In the genomic region with DNA sequence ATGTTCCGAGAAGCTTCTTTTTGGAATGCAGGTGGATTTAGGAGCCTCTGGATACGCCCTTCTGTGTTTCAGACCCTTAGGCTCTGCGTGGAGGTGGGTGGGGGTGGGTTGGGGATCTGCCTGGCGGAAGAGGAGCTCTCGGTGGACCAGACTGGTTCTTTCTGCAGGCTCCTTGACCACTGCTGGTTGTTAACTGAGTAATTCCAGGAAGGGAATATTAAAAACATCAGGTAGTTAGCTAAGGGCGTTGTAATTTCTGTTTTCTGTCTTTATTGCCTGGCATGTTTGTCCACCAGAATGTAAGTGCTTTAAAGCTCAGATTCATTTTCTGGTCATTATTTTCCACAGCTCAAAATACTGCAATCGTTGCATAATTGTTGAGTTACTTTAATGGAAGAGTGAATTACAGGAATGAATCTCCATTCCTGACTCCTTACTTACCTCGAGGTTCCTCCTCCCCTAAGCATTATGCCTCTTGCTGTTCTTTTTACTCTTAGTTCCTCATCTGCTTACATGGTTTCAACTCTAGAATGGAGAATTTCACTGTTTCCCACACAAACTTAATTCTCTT, we compare ENCODE assay signal across 21 cellular contexts. TPM values are rescaled to one million over a fixed set of nuclear protein-coding genes. Genes with fewer than 3 reads are reported as not detected.
DNase-seq lines count a peak whose midpoint lies in the region; ATAC-seq and TF ChIP-seq lines count a peak whose summit lies in the region.
"Had no signal": no experiment of that assay in that cellular context is flagged by ENCODE, and none has a peak within 500 bp of the region (broad histone marks: within the 10 kb centered on the region; RNA-seq: fewer than 3 reads in every experiment).

No MANE protein-coding gene starts in this region.

- H3K9me2 ChIP-seq in GM23338 (ENCODE audit: insufficient read depth): no peaks in the 10 kb centered on the region

- 0 out of 2 replicates have a peak, but pooled peaks cover 3% of the 10 kb centered on the region for H3F3A ChIP-seq in GM23338 (replicated peaks; ENCODE audit: low read depth)
- H3F3A ChIP-seq in neural progenitor cell (ENCODE audit: low read depth): peaks cover 18% of the 10 kb centered on the region

- H4K20me1 ChIP-seq in GM23338 (replicated peaks; ENCODE audit: insufficient read depth) (peaks cover 97% of the 10 kb centered on the region), neural progenitor cell (ENCODE audit: low read depth) (peaks cover 95% of the 10 kb centered on the region)

- H3K4me1 Mint-ChIP-seq in GM23338: peaks cover 88% of the 10 kb centered on the region
- peaks cover 57% of the 10 kb centered on the region for H3K4me1 Mint-ChIP-seq in mesothelial cell of epicardium
- H3K4me1 Mint-ChIP-seq in neural progenitor cell: peaks cover 12% of the 10 kb centered on the region

- H3K4me1 ChIP-seq in GM23338 (ENCODE audit: insufficient read depth) (peaks cover 73% of the 10 kb centered on the region), adipocyte (ENCODE audit: control insufficient read depth, insufficient read depth, low read length) (peaks cover 13% of the 10 kb centered on the region), neural progenitor cell (peaks cover 29% of the 10 kb centered on the region)

- ATAC-seq in GM23338: no peak
- ATAC-seq: heart left ventricle, lower lobe of right lung had no signal

- H3K27ac ChIP-seq in GM23338 (ENCODE audit: low read depth): no peak overlapping the region
- no peak overlapping the region for H3K27ac ChIP-seq in neural progenitor cell
- H3K27ac ChIP-seq: heart left ventricle, lower lobe of right lung, parathyroid adenoma, sigmoid colon, tibial artery had no signal

- H3K9ac ChIP-seq in adipocyte (ENCODE audit: low read length) (no peak overlapping the region), neural progenitor cell (no peak overlapping the region)
- H3K9ac ChIP-seq: parathyroid adenoma had no signal

- H3K4me3 Mint-ChIP-seq in GM23338: no peak overlapping the region; the same call in 2 of the 3 replicates
- no peak overlapping the region for H3K4me3 Mint-ChIP-seq in mesothelial cell of epicardium
- no peak overlapping the region for H3K4me3 Mint-ChIP-seq in neural progenitor cell
- H3K4me3 Mint-ChIP-seq: activated naive CD4-positive, alpha-beta T cell treated with anti-CD3 and anti-CD28 coated beads, Interleukin-2, amount 10 ng/mL, durations not matched to agents 7 days and 5 days; endodermal cell had no signal

- 0 out of 2 replicates have a peak overlapping the region, but pooled peaks have one; percentile 23 for H3K4me2 ChIP-seq in GM23338
- no peak overlapping the region for H3K4me2 ChIP-seq in neural progenitor cell

- H3K27me3 ChIP-seq in GM23338 (ENCODE audit: insufficient read depth) (peaks cover 90% of the 10 kb centered on the region), adipocyte (replicated peaks; ENCODE audit: control insufficient read depth, insufficient read depth, low read length) (no peaks in the 10 kb centered on the region), neural progenitor cell (peaks cover 22% of the 10 kb centered on the region)
- H3K27me3 ChIP-seq: heart left ventricle, sigmoid colon, tibial artery had no signal

- TF ChIP-seq CTCF in GM23338 (conservative IDR thresholded peaks at IDR 0.05; ENCODE audit: low read depth in 2 of 2) (no peak), mesothelial cell of epicardium (IDR thresholded peaks at IDR 0.05; ENCODE audit: unreplicated experiment) (no peak), neural progenitor cell (IDR thresholded peaks at IDR 0.05) (no peak)

- DNase-seq in CD1c-positive myeloid dendritic cell (ENCODE audit: extremely low spot score) (peak; percentile 36), GM23338 (ENCODE audit: low spot score) (no peak), adipocyte (ENCODE audit: low read depth) (peak; percentile 63), mesothelial cell of epicardium (ENCODE audit: low spot score in 2 of 2, unreplicated experiment in 2 of 2) (no peak), neural progenitor cell (ENCODE audit: low spot score) (no peak), NCI-H526 (lab: John Stamatoyannopoulos, UW) (no peak), DMS153 (lab: John Stamatoyannopoulos, UW) (no peak)
- DNase-seq in activated CD4-positive, CD25-positive, alpha-beta regulatory T cell treated with anti-CD3 and anti-CD28 coated beads, Interleukin-2, amount 50 U/mL, for 72 hours: no peak
- DNase-seq: activated CD4-positive, alpha-beta T cell treated with anti-CD3 and anti-CD28 coated beads, Interleukin-2, amount 50 U/mL, for 4 hours; activated naive CD4-positive, alpha-beta T cell treated with anti-CD3 and anti-CD28 coated beads, Interleukin-2, amount 10 ng/mL, durations not matched to agents 7 days and 5 days; endodermal cell; GOT3; heart left ventricle; immature natural killer cell; lower lobe of right lung; NCI-H1694; NCI-H446; sigmoid colon; stimulated activated naive CD4-positive, alpha-beta T cell treated with Interleukin-2 at 50 U/mL for 16 hours; tibial artery had no signal

- H3K36me3 ChIP-seq in GM23338 (ENCODE audit: insufficient read depth) (no peaks in the 10 kb centered on the region), adipocyte (ENCODE audit: control insufficient read depth, insufficient read depth, low read length, severe bottlenecking) (no peaks in the 10 kb centered on the region), neural progenitor cell (peaks cover 3% of the 10 kb centered on the region)
- H3K36me3 ChIP-seq: heart left ventricle, lower lobe of right lung, sigmoid colon, tibial artery had no signal

- H3K36me3 Mint-ChIP-seq in GM23338 (ENCODE audit: low read depth): peaks cover 28% of the 10 kb centered on the region
- H3K36me3 Mint-ChIP-seq in mesothelial cell of epicardium: peaks cover 21% of the 10 kb centered on the region
- peaks cover 52% of the 10 kb centered on the region for H3K36me3 Mint-ChIP-seq in neural progenitor cell
- H3K36me3 Mint-ChIP-seq: immature natural killer cell had no signal

- H3K27ac Mint-ChIP-seq in GM23338: no peak overlapping the region
- H3K27ac Mint-ChIP-seq in mesothelial cell of epicardium: peak overlapping the region; percentile 92
- H3K27ac Mint-ChIP-seq in neural progenitor cell: no peak overlapping the region
- H3K27ac Mint-ChIP-seq: endodermal cell had no signal

- H3K27me3 Mint-ChIP-seq in GM23338 (ENCODE audit: insufficient read depth, low read depth, poor library complexity) (peaks cover 33% of the 10 kb centered on the region), mesothelial cell of epicardium (ENCODE audit: low read depth) (no peaks in the 10 kb centered on the region), neural progenitor cell (ENCODE audit: insufficient read depth, low read depth) (no peaks in the 10 kb centered on the region)
- H3K27me3 Mint-ChIP-seq: activated naive CD4-positive, alpha-beta T cell treated with anti-CD3 and anti-CD28 coated beads, Interleukin-2, amount 10 ng/mL, durations not matched to agents 7 days and 5 days had no signal

- H3K4me3 ChIP-seq in GM23338 (no peak overlapping the region), adipocyte (ENCODE audit: low read length) (no peak overlapping the region), neural progenitor cell (no peak overlapping the region)
- H3K4me3 ChIP-seq: heart left ventricle, lower lobe of right lung, sigmoid colon, tibial artery had no signal

- H3K9me3 Mint-ChIP-seq in GM23338 (peaks cover 16% of the 10 kb centered on the region; the same call in 2 of the 3 replicates), mesothelial cell of epicardium (peaks cover 24% of the 10 kb centered on the region), neural progenitor cell (peaks cover 63% of the 10 kb centered on the region)
- H3K9me3 Mint-ChIP-seq: immature natural killer cell had no signal

- H3K9me3 ChIP-seq in adipocyte (ENCODE audit: control insufficient read depth, low read length) (peaks cover 6% of the 10 kb centered on the region), neural progenitor cell (ENCODE audit: low read depth) (peaks cover 6% of the 10 kb centered on the region)
- H3K9me3 ChIP-seq: lower lobe of right lung, tibial artery had no signal

- H3K79me2 ChIP-seq in GM23338 (replicated peaks; ENCODE audit: insufficient read depth): peaks cover 99% of the 10 kb centered on the region
- peaks cover 100% of the 10 kb centered on the region for H3K79me2 ChIP-seq in neural progenitor cell (ENCODE audit: low read depth)

- H2AFZ ChIP-seq in GM23338 (no peak overlapping the region), neural progenitor cell (replicated peaks) (no peak overlapping the region)
- H2AFZ ChIP-seq: parathyroid adenoma had no signal

TF ChIP-seq in GM23338, 12 proteins besides CTCF, POLR2A, EP300 and RAD21:
- TF ChIP-seq NANOG (IDR thresholded peaks at IDR 0.05; ENCODE audit: borderline replicate concordance) (no peak), REST (IDR thresholded peaks at IDR 0.05; ENCODE audit: unreplicated experiment) (no peak), EZH2 (IDR thresholded peaks at IDR 0.05; ENCODE audit: low read depth, unreplicated experiment) (no peak)

RNA-seq across cellular contexts. Expression of gene CDYL, which starts 5.8 kb away (rescaled TPM):
- total RNA-seq in GM23338 (2014; rRNA removed; shearing (Covaris generic)): 123 and 128 TPM in 2 replicates
- 61.6 and 67.2 TPM in 2 replicates for polyA plus RNA-seq in GM23338 (2016; fragmentation: Nextera tagmentation; extraction: Ambion mirVana)
- total RNA-seq in mesothelial cell of epicardium (104 to 112 TPM (median 109 TPM) in 3 replicates), neural progenitor cell (ENCODE audit: low replicate concordance) (46.4 and 53.5 TPM in 2 replicates)

Comparison
In these comparisons a context has a peak if more than half of its experiments do, and no peak if none do; other contexts are left out.
1. DNase-seq: peak in CD1c-positive myeloid dendritic cell (single experiment) and adipocyte (single experiment); none in GM23338 (single experiment), mesothelial cell of epicardium (0 of 2), activated CD4-positive, CD25-positive, alpha-beta regulatory T cell treated with anti-CD3 and anti-CD28 coated beads, Interleukin-2, amount 50 U/mL, for 72 hours (single experiment), neural progenitor cell (single experiment), NCI-H526 (0 of 2) and DMS153 (single experiment).